ENCODE assay signal across 11 cellular contexts in genomic region chr1:94093996-94094395, GRCh38. TPM values are rescaled to one million over a fixed set of nuclear protein-coding genes. Genes with fewer than 3 reads are reported as not detected.
A peak's percentile ranks its signal among the peaks of the same experiment; 100 is the strongest.
DNase-seq lines count a peak whose midpoint lies in the region; ATAC-seq and TF ChIP-seq lines count a peak whose summit lies in the region.
"Had no signal": no experiment of that assay in that cellular context is flagged by ENCODE, and none has a peak within 500 bp of the region (broad histone marks: within the 10 kb centered on the region; RNA-seq: fewer than 3 reads in every experiment).

No MANE protein-coding gene starts in this region.

- no peaks in the 10 kb centered on the region for H3K27me3 Mint-ChIP-seq in endodermal cell (ENCODE audit: insufficient read depth)
- H3K27me3 Mint-ChIP-seq: stimulated activated naive CD8-positive, alpha-beta T cell treated with anti-CD3 and anti-CD28 coated beads, Interleukin-15, amount 100 ng/mL, for 72 hours had no signal

- peak overlapping the region; percentile 17 for H3K4me2 ChIP-seq in neural cell (ENCODE audit: low read length)

- no peaks in the 10 kb centered on the region for H3K36me3 Mint-ChIP-seq in endodermal cell (ENCODE audit: low read depth)

- no peaks in the 10 kb centered on the region for H3K9me2 ChIP-seq in neural cell (ENCODE audit: insufficient read depth, low read length)

- TF ChIP-seq EP300 in neural cell (conservative IDR thresholded peaks at IDR 0.05; ENCODE audit: poor library complexity, severe bottlenecking) = no peak

- no peak for TF ChIP-seq RAD21 in neural cell (conservative IDR thresholded peaks at IDR 0.05)

- no peaks in the 10 kb centered on the region for H3K27me3 ChIP-seq in left ventricle myocardium inferior (ENCODE audit: low read depth)
- H3K27me3 ChIP-seq in endodermal cell (ENCODE audit: control insufficient read depth, insufficient read depth, low read length, poor library complexity, severe bottlenecking) = no peaks in the 10 kb centered on the region
- H3K27me3 ChIP-seq in neural cell (ENCODE audit: insufficient read depth, low read depth, low read length) = no peaks in the 10 kb centered on the region

- intact Hi-C loops in left ventricle myocardium inferior (cut with micrococcal nuclease) (no loop called here), left ventricle myocardium superior (cut with micrococcal nuclease) (no loop called here)

- no peak for ATAC-seq in left ventricle myocardium superior
- ATAC-seq in HG03159 (IDR thresholded peaks at IDR 0.05; ENCODE audit: unreplicated experiment) = no peak
- no peak for ATAC-seq in HG02852 (IDR thresholded peaks at IDR 0.05; ENCODE audit: unreplicated experiment)
- ATAC-seq: stimulated activated naive CD8-positive, alpha-beta T cell treated with anti-CD3 and anti-CD28 coated beads, Interleukin-15, amount 100 ng/mL, for 72 hours had no signal

- no peak overlapping the region for H3K9ac ChIP-seq in endodermal cell (ENCODE audit: extremely low read depth, low read length, poor library complexity, severe bottlenecking)
- H3K9ac ChIP-seq in neural cell (ENCODE audit: low read length) = no peak overlapping the region

- peak overlapping the region; percentile 89 for H3K27ac Mint-ChIP-seq in endodermal cell
- H3K27ac Mint-ChIP-seq: stimulated activated naive CD8-positive, alpha-beta T cell treated with anti-CD3 and anti-CD28 coated beads, Interleukin-15, amount 100 ng/mL, for 72 hours had no signal

- no peaks in the 10 kb centered on the region for H4K20me1 ChIP-seq in neural cell (ENCODE audit: insufficient read depth)

- H3K79me2 ChIP-seq in neural cell (replicated peaks; ENCODE audit: insufficient read depth, low read length) = no peaks in the 10 kb centered on the region

- no peaks in the 10 kb centered on the region for H3K9me3 ChIP-seq in left ventricle myocardium inferior (replicated peaks)
- no peaks in the 10 kb centered on the region for H3K9me3 ChIP-seq in endodermal cell (ENCODE audit: control insufficient read depth, low read length)
- no peaks in the 10 kb centered on the region for H3K9me3 ChIP-seq in neural cell (ENCODE audit: low read length)

- H3F3A ChIP-seq in neural cell (ENCODE audit: insufficient read depth, low read length, poor library complexity, severe bottlenecking) = no peaks in the 10 kb centered on the region

- H3K36me3 ChIP-seq in left ventricle myocardium inferior = no peaks in the 10 kb centered on the region
- no peaks in the 10 kb centered on the region for H3K36me3 ChIP-seq in endodermal cell (ENCODE audit: control insufficient read depth, insufficient read depth, low read length)
- no peaks in the 10 kb centered on the region for H3K36me3 ChIP-seq in neural cell (ENCODE audit: insufficient read depth, low read length)
- no peaks in the 10 kb centered on the region for H3K36me3 ChIP-seq in urinary bladder (ENCODE audit: insufficient read depth)

- H3K4me3 Mint-ChIP-seq in endodermal cell = no peak overlapping the region
- H3K4me3 Mint-ChIP-seq: stimulated activated naive CD8-positive, alpha-beta T cell treated with anti-CD3 and anti-CD28 coated beads, Interleukin-15, amount 100 ng/mL, for 72 hours had no signal

- H3K27ac ChIP-seq in left ventricle myocardium inferior (replicated peaks) (peak overlapping the region; percentile 90), endodermal cell (ENCODE audit: low read depth, low read length) (peak overlapping the region; percentile 81), neural cell (ENCODE audit: low read length) (peak overlapping the region; percentile 73), urinary bladder (ENCODE audit: low read depth) (peak overlapping the region; percentile 71)

- H2AFZ ChIP-seq in neural cell (ENCODE audit: low read depth, low read length) = no peak overlapping the region

- H3K4me1 ChIP-seq in left ventricle myocardium inferior (peaks cover 76% of the 10 kb centered on the region), endodermal cell (ENCODE audit: control insufficient read depth, insufficient read depth, low read length) (peaks cover 9% of the 10 kb centered on the region), urinary bladder (ENCODE audit: insufficient read depth) (peaks cover 2% of the 10 kb centered on the region)

- no peak for DNase-seq in left ventricle myocardium inferior
- no peak for DNase-seq in left ventricle myocardium superior
- DNase-seq in endodermal cell = peak; percentile 67
- no peak for DNase-seq in 8988T
- DNase-seq: activated CD8-positive, alpha-beta memory T cell treated with anti-CD3 and anti-CD28 coated beads, Interleukin-2, amount 50 U/mL, for 48 hours; retina; stimulated activated naive CD8-positive, alpha-beta T cell treated with anti-CD3 and anti-CD28 coated beads, Interleukin-15, amount 100 ng/mL, for 72 hours had no signal

- TF ChIP-seq CTCF in left ventricle myocardium inferior (IDR thresholded peaks at IDR 0.05; ENCODE audit: borderline replicate concordance) (no peak), endodermal cell (conservative IDR thresholded peaks at IDR 0.05) (no peak), neural cell (IDR thresholded peaks at IDR 0.05; ENCODE audit: poor library complexity, severe bottlenecking) (no peak)

- H3K9me3 Mint-ChIP-seq in endodermal cell = no peaks in the 10 kb centered on the region
- H3K9me3 Mint-ChIP-seq: stimulated activated naive CD8-positive, alpha-beta T cell treated with anti-CD3 and anti-CD28 coated beads, Interleukin-15, amount 100 ng/mL, for 72 hours had no signal

- 58 to 79% methylated on average over 6 of the region's 6 CpGs for WGBS in endodermal cell (ENCODE audit: insufficient coverage in 1 of 2, insufficient read length in 1 of 2), 2 experiments
- 72% methylated on average over 6 of the region's 6 CpGs for WGBS in urinary bladder

- H3K4me1 Mint-ChIP-seq in endodermal cell = peaks cover 68% of the 10 kb centered on the region

- H3K4me3 ChIP-seq in left ventricle myocardium inferior (peak overlapping the region; percentile 19), endodermal cell (ENCODE audit: low read length) (no peak overlapping the region), neural cell (ENCODE audit: low read length) (no peak overlapping the region), urinary bladder (ENCODE audit: low read depth, low read length) (no peak overlapping the region)

TF ChIP-seq in neural cell, 6 proteins besides CTCF, POLR2A, EP300 and RAD21:
- no peak for TF ChIP-seq EZH2 (IDR thresholded peaks at IDR 0.05; ENCODE audit: borderline replicate concordance, insufficient read depth, low read length, poor library complexity, severe bottlenecking)
- no peak for TF ChIP-seq TAF1 (IDR thresholded peaks at IDR 0.05; ENCODE audit: low read depth)
- no peak for TF ChIP-seq POLR2AphosphoS5 (IDR thresholded peaks at IDR 0.05)
- no peak for TF ChIP-seq MXI1 (conservative IDR thresholded peaks at IDR 0.05; ENCODE audit: poor library complexity, severe bottlenecking)
- TF ChIP-seq REST (IDR thresholded peaks at IDR 0.05; ENCODE audit: borderline replicate concordance) = no peak
- no peak for TF ChIP-seq SMC3 (conservative IDR thresholded peaks at IDR 0.05; ENCODE audit: poor library complexity)
TF ChIP-seq in neural cell: peak in this region for 0.

RNA-seq across cellular contexts. Expression of gene ABCA4, which starts 27.0 kb away (rescaled TPM):
- total RNA-seq in left ventricle myocardium inferior = 0.11 TPM
- total RNA-seq in left ventricle myocardium superior = 0.55 TPM
- 1 to 10 TPM; 1.6 to 1.7 TPM for total RNA-seq in endodermal cell
- polyA plus RNA-seq in endodermal cell (2013, experiment 1 of 2) = 0.61 TPM
- polyA plus RNA-seq in endodermal cell (2013, experiment 2 of 2) = 0.54 TPM
- not detected in 2 replicates for polyA plus RNA-seq in neural cell
- under 0.01 TPM in 1 of 2 replicates, not detected in the other for polyA minus RNA-seq in neural cell
- 0.90 TPM for total RNA-seq in urinary bladder
- polyA plus RNA-seq in urinary bladder = 0.37 TPM
